In genomic region chr4:163816494-163816893, GRCh38 we compare ENCODE assay signal across 21 cellular contexts.
DNase-seq lines count a peak whose midpoint lies in the region; ATAC-seq and TF ChIP-seq lines count a peak whose summit lies in the region.
"Had no signal": no experiment of that assay in that cellular context is flagged by ENCODE, and none has a peak within 500 bp of the region (broad histone marks: within the 10 kb centered on the region; RNA-seq: fewer than 3 reads in every experiment).

No MANE protein-coding gene starts in this region.

- WGBS in iPS DF 6.9 (ENCODE audit: insufficient coverage, insufficient read length) = no CpG with 5 or more reads among the region's 1 CpG

- DNase-seq in NCI-H524 treated with DMSO at 0.1 percent for 48 hours (lab: John Stamatoyannopoulos, UW) (peak; percentile 1), NCI-H524 (lab: John Stamatoyannopoulos, UW) (no peak), H7 (peak; percentile 1), iPS DF 6.9 (ENCODE audit: low read depth, low spot score) (peak; percentile 1), NCI-H2196 treated with DMSO at 0.1 percent for 48 hours (lab: John Stamatoyannopoulos, UW; ENCODE audit: unreplicated experiment) (no peak)
- DNase-seq: activated CD8-positive, alpha-beta memory T cell treated with anti-CD3 and anti-CD28 coated beads for 24 hours; activated naive CD8-positive, alpha-beta T cell treated with anti-CD3 and anti-CD28 coated beads, Interleukin-2, amount 10 ng/mL, durations not matched to agents 7 days and 5 days; brain microvascular endothelial cell; cortex of kidney; DMS79 treated with DMSO at 0.1 percent for 48 hours; foreskin fibroblast; HCEC 1CT; left lung; mucosa of descending colon; NCI-H2029; NCI-H748 treated with DMSO at 0.1 percent for 48 hours had no signal

- no peak overlapping the region for H2AFZ ChIP-seq in OCI-LY3 (ENCODE audit: low read depth, low read length)

- H3K9me3 ChIP-seq in OCI-LY3 (ENCODE audit: insufficient read depth, low read length) (no peaks in the 10 kb centered on the region), iPS DF 6.9 (ENCODE audit: control insufficient read depth, insufficient read depth, low read length) (no peaks in the 10 kb centered on the region)
- H3K9me3 ChIP-seq: A549, left lung, mucosa of descending colon, neutrophil had no signal

- H3K4me1 ChIP-seq in OCI-LY3 (ENCODE audit: low read length) = peaks cover 21% of the 10 kb centered on the region
- H3K4me1 ChIP-seq in iPS DF 6.9 (ENCODE audit: control insufficient read depth, insufficient read depth, low read length) = no peaks in the 10 kb centered on the region
- H3K4me1 ChIP-seq: A549, left lung had no signal

- peak; percentile 57 for TF ChIP-seq CTCF in OCI-LY3 (IDR thresholded peaks at IDR 0.05; ENCODE audit: low read depth, low read length)

- H3K4me3 ChIP-seq in H7 (ENCODE audit: insufficient read depth, low read depth, low read length) (no peak overlapping the region), OCI-LY3 (ENCODE audit: low read length) (no peak overlapping the region), iPS DF 6.9 (ENCODE audit: low read length) (no peak overlapping the region)
- H3K4me3 ChIP-seq: A549, left lung, mucosa of descending colon had no signal

- H3K79me2 ChIP-seq in OCI-LY3 (ENCODE audit: low read length) = no peaks in the 10 kb centered on the region

- H3K9ac ChIP-seq in OCI-LY3 (ENCODE audit: low read length) = no peak overlapping the region

- H3K4me2 ChIP-seq in OCI-LY3 (ENCODE audit: low read length) = no peak overlapping the region
- H3K4me2 ChIP-seq: A549 had no signal

- H3K27ac ChIP-seq in OCI-LY3 (ENCODE audit: low read length) (no peak overlapping the region), iPS DF 6.9 (ENCODE audit: low read length) (no peak overlapping the region)
- H3K27ac ChIP-seq: A549, brain microvascular endothelial cell, left lung, neutrophil had no signal

- H4K20me1 ChIP-seq in OCI-LY3 (ENCODE audit: insufficient read depth, low read length) = no peaks in the 10 kb centered on the region

- no peaks in the 10 kb centered on the region for H3K27me3 ChIP-seq in H7 (ENCODE audit: control insufficient read depth, insufficient read depth, low read length)
- H3K27me3 ChIP-seq in OCI-LY3 (ENCODE audit: low read depth, low read length) = no peaks in the 10 kb centered on the region
- no peaks in the 10 kb centered on the region for H3K27me3 ChIP-seq in iPS DF 6.9 (ENCODE audit: control insufficient read depth, insufficient read depth, low read length)
- H3K27me3 ChIP-seq: brain microvascular endothelial cell, left lung, neutrophil had no signal

- H3K36me3 ChIP-seq in H7 (replicated peaks; ENCODE audit: control insufficient read depth, insufficient read depth, low read length) (no peaks in the 10 kb centered on the region), OCI-LY3 (replicated peaks; ENCODE audit: low read depth, low read length) (no peaks in the 10 kb centered on the region), iPS DF 6.9 (ENCODE audit: control insufficient read depth, insufficient read depth, low read length) (no peaks in the 10 kb centered on the region)
- H3K36me3 ChIP-seq: brain microvascular endothelial cell, left lung, neutrophil had no signal

- ATAC-seq in GM18502 (IDR thresholded peaks at IDR 0.05; ENCODE audit: poor library complexity, unreplicated experiment) (no peak), HG02870 (IDR thresholded peaks at IDR 0.05; ENCODE audit: unreplicated experiment) (no peak)
- ATAC-seq: A549, left lung, mucosa of descending colon had no signal

Comparison
In these comparisons a context has a peak if more than half of its experiments do, and no peak if none do; other contexts are left out.
1. DNase-seq: peak in NCI-H524 treated with DMSO at 0.1 percent for 48 hours (single experiment), H7 (single experiment) and iPS DF 6.9 (single experiment); none in NCI-H524 (0 of 2) and NCI-H2196 treated with DMSO at 0.1 percent for 48 hours (single experiment).